ENCODE assay signal across 8 cellular contexts in the genomic region with DNA sequence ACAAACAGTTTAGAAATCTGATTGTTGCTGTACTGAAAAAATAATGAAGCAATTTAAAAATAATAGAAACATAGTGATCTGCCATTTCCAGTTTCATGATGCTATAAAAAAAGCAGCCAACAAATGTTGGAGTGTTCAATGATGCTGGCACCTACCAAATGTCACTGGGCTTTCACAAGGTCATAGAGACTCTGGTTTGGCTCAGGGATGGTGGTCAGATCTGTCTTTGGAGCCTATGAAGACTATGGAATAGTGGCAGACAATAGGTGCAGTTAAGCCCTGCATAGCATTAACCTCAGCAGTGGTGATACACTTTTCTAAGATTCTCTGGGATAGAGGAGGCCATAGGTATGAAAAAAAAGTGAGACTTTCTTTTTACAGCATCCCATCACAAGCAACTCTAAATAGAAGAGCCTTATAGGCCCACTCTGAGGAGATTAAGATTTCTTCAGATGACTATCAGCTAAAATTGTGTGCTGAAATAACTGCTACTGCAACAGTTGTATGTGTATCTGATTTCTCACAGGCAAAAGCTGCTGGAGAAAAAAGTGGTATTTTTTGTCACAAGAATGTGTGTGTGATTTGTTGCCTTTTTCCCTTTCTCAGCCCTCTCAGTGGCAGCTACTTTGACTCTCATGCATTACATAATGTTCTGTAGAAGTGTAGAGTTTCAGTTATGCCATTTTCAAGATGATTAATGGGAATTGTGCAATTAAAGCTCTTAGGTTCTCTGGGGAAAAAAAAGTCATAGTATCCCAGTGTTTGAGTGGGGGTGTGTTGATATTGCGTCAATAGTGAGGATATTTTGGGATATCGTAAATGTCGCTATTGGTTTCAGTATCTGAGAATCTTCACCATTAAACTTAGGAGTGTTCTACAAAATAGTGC.
A peak's percentile ranks its signal among the peaks of the same experiment; 100 is the strongest.
DNase-seq lines count a peak whose midpoint lies in the region; TF ChIP-seq lines count a peak whose summit lies in the region.

No MANE protein-coding gene starts in this region.

- peaks cover 51% of the 10 kb centered on the region for H3K4me1 Mint-ChIP-seq in activated CD4-positive, alpha-beta T cell treated with anti-CD3 and anti-CD28 coated beads, Interleukin-2, amount 10 ng/mL, durations not matched to agents 24 days and 14 days
- H3K4me1 Mint-ChIP-seq in activated T-helper 2 cell treated with anti-CD3 and anti-CD28 coated beads, Interferon-gamma antibody, Interleukin-2, Interleukin-4, amounts not matched to agents 10 μg/mL and 5 μg/mL and 100 μg/mL, durations not matched to agents 14 hours and 24 hours and 36 hours (ENCODE audit: low read depth) = peaks cover 42% of the 10 kb centered on the region
- peaks cover 41% of the 10 kb centered on the region for H3K4me1 Mint-ChIP-seq in type B pancreatic cell (ENCODE audit: unreplicated experiment)

- peak; percentile 50 for DNase-seq in activated CD4-positive, alpha-beta T cell treated with anti-CD3 and anti-CD28 coated beads, Interleukin-2, amount 10 ng/mL, durations not matched to agents 24 days and 14 days
- no peak for DNase-seq in activated CD4-positive, alpha-beta T cell treated with anti-CD3 and anti-CD28 coated beads for 1 hour
- no peak for DNase-seq in activated T-helper 2 cell treated with anti-CD3 and anti-CD28 coated beads, Interferon-gamma antibody, Interleukin-2, Interleukin-4, amounts not matched to agents 10 μg/mL and 5 μg/mL and 100 μg/mL, durations not matched to agents 14 hours and 24 hours and 36 hours (ENCODE audit: low spot score)
- peak; percentile 95 for DNase-seq in iris pigment epithelial cell (ENCODE audit: low read depth)
- no peak for DNase-seq in type B pancreatic cell (ENCODE audit: extremely low spot score, unreplicated experiment)
- no peak for DNase-seq in stimulated activated CD4-positive, alpha-beta T cell treated with anti-CD3 and anti-CD28 coated beads, Interleukin-4, amount 100 ng/mL, for 1 hour
- DNase-seq in NCI-H146 treated with DMSO at 0.1 percent for 48 hours (lab: John Stamatoyannopoulos, UW; ENCODE audit: unreplicated experiment) = no peak
- no peak for DNase-seq in D341Med (ENCODE audit: low spot score)

- no peak overlapping the region for H3K4me3 Mint-ChIP-seq in activated CD4-positive, alpha-beta T cell treated with anti-CD3 and anti-CD28 coated beads, Interleukin-2, amount 10 ng/mL, durations not matched to agents 24 days and 14 days
- no peak overlapping the region for H3K4me3 Mint-ChIP-seq in activated T-helper 2 cell treated with anti-CD3 and anti-CD28 coated beads, Interferon-gamma antibody, Interleukin-2, Interleukin-4, amounts not matched to agents 10 μg/mL and 5 μg/mL and 100 μg/mL, durations not matched to agents 14 hours and 24 hours and 36 hours (ENCODE audit: low read depth)
- peak overlapping the region; percentile 26 for H3K4me3 Mint-ChIP-seq in type B pancreatic cell

- H3K27me3 Mint-ChIP-seq in activated CD4-positive, alpha-beta T cell treated with anti-CD3 and anti-CD28 coated beads, Interleukin-2, amount 10 ng/mL, durations not matched to agents 24 days and 14 days = no peaks in the 10 kb centered on the region
- H3K27me3 Mint-ChIP-seq in activated T-helper 2 cell treated with anti-CD3 and anti-CD28 coated beads, Interferon-gamma antibody, Interleukin-2, Interleukin-4, amounts not matched to agents 10 μg/mL and 5 μg/mL and 100 μg/mL, durations not matched to agents 14 hours and 24 hours and 36 hours (ENCODE audit: low read depth) = no peaks in the 10 kb centered on the region
- no peaks in the 10 kb centered on the region for H3K27me3 Mint-ChIP-seq in type B pancreatic cell

- no peaks in the 10 kb centered on the region for H3K9me3 Mint-ChIP-seq in activated CD4-positive, alpha-beta T cell treated with anti-CD3 and anti-CD28 coated beads, Interleukin-2, amount 10 ng/mL, durations not matched to agents 24 days and 14 days
- H3K9me3 Mint-ChIP-seq in activated T-helper 2 cell treated with anti-CD3 and anti-CD28 coated beads, Interferon-gamma antibody, Interleukin-2, Interleukin-4, amounts not matched to agents 10 μg/mL and 5 μg/mL and 100 μg/mL, durations not matched to agents 14 hours and 24 hours and 36 hours = no peaks in the 10 kb centered on the region
- H3K9me3 Mint-ChIP-seq in type B pancreatic cell = no peaks in the 10 kb centered on the region

- H3K36me3 Mint-ChIP-seq in activated CD4-positive, alpha-beta T cell treated with anti-CD3 and anti-CD28 coated beads, Interleukin-2, amount 10 ng/mL, durations not matched to agents 24 days and 14 days (ENCODE audit: low read depth) = peaks cover 30% of the 10 kb centered on the region
- H3K36me3 Mint-ChIP-seq in activated T-helper 2 cell treated with anti-CD3 and anti-CD28 coated beads, Interferon-gamma antibody, Interleukin-2, Interleukin-4, amounts not matched to agents 10 μg/mL and 5 μg/mL and 100 μg/mL, durations not matched to agents 14 hours and 24 hours and 36 hours (ENCODE audit: low read depth) = peaks cover 11% of the 10 kb centered on the region
- H3K36me3 Mint-ChIP-seq in type B pancreatic cell = no peaks in the 10 kb centered on the region

- no peak for TF ChIP-seq CTCF in type B pancreatic cell (conservative IDR thresholded peaks at IDR 0.05)

- intact Hi-C loops in activated CD4-positive, alpha-beta T cell treated with anti-CD3 and anti-CD28 coated beads, Interleukin-2, amount 10 ng/mL, durations not matched to agents 24 days and 14 days (cut with micrococcal nuclease) = no loop called here
- intact Hi-C loops in activated T-helper 2 cell treated with anti-CD3 and anti-CD28 coated beads, Interferon-gamma antibody, Interleukin-2, Interleukin-4, amounts not matched to agents 10 μg/mL and 5 μg/mL and 100 μg/mL, durations not matched to agents 14 hours and 24 hours and 36 hours (cut with micrococcal nuclease) = no loop called here

- peak overlapping the region; percentile 62 for H3K27ac Mint-ChIP-seq in activated CD4-positive, alpha-beta T cell treated with anti-CD3 and anti-CD28 coated beads, Interleukin-2, amount 10 ng/mL, durations not matched to agents 24 days and 14 days
- H3K27ac Mint-ChIP-seq in activated T-helper 2 cell treated with anti-CD3 and anti-CD28 coated beads, Interferon-gamma antibody, Interleukin-2, Interleukin-4, amounts not matched to agents 10 μg/mL and 5 μg/mL and 100 μg/mL, durations not matched to agents 14 hours and 24 hours and 36 hours = peak overlapping the region; percentile 5
- H3K27ac Mint-ChIP-seq in type B pancreatic cell = peak overlapping the region; percentile 3

Comparison
In these comparisons a context has a peak if more than half of its experiments do, and no peak if none do; other contexts are left out.
1. DNase-seq: peak in activated CD4-positive, alpha-beta T cell treated with anti-CD3 and anti-CD28 coated beads, Interleukin-2, amount 10 ng/mL, durations not matched to agents 24 days and 14 days (single experiment) and iris pigment epithelial cell (single experiment); none in activated CD4-positive, alpha-beta T cell treated with anti-CD3 and anti-CD28 coated beads for 1 hour (single experiment), activated T-helper 2 cell treated with anti-CD3 and anti-CD28 coated beads, Interferon-gamma antibody, Interleukin-2, Interleukin-4, amounts not matched to agents 10 μg/mL and 5 μg/mL and 100 μg/mL, durations not matched to agents 14 hours and 24 hours and 36 hours (single experiment), type B pancreatic cell (single experiment), stimulated activated CD4-positive, alpha-beta T cell treated with anti-CD3 and anti-CD28 coated beads, Interleukin-4, amount 100 ng/mL, for 1 hour (single experiment), NCI-H146 treated with DMSO at 0.1 percent for 48 hours (single experiment) and D341Med (single experiment).
2. H3K27ac Mint-ChIP-seq: peak in every context shown above with its lines; median percentile 62 in activated CD4-positive, alpha-beta T cell treated with anti-CD3 and anti-CD28 coated beads, Interleukin-2, amount 10 ng/mL, durations not matched to agents 24 days and 14 days; 5 in activated T-helper 2 cell treated with anti-CD3 and anti-CD28 coated beads, Interferon-gamma antibody, Interleukin-2, Interleukin-4, amounts not matched to agents 10 μg/mL and 5 μg/mL and 100 μg/mL, durations not matched to agents 14 hours and 24 hours and 36 hours; 3 in type B pancreatic cell.